Comparison of ENCODE assay signal across 1 cellular context in the genomic region with DNA sequence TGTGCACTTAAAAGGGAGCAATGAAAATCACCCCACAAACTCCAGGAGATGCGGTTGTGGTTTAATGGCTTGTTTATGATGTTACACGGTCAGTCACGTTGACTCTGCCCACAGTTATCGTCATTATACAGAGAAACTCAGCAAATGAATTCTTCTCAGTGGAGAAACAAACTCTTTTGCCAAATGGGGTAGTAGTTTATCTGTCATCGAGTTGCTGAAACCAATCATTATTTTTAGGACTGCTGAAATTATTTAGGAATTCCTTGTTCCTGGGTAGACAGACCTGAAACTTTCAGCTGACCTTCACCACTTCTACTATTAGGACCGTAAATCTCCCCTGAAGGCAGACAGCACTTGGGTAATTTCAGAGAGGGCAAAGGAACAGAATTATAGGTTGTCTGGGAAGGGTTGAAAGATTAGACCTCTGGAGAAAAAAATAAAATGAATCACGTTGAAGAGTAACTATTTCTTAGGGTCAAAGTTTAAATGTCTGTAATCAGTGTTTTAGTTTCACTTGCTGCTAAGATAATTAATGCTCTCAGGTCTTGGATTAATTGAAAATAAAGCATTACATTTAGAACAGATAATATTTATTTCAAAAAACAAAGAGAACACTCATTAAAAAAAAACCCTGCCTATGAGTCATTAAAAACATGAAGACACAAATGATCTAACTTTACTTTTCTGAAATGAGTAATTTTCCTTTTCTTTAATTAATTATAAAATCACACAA.
TF ChIP-seq lines count a peak whose summit lies in the region.

No MANE protein-coding gene starts in this region.

TF ChIP-seq in GM23338, 12 proteins besides CTCF, POLR2A, EP300 and RAD21 (continued from another document):
- TF ChIP-seq, protein P1, sequence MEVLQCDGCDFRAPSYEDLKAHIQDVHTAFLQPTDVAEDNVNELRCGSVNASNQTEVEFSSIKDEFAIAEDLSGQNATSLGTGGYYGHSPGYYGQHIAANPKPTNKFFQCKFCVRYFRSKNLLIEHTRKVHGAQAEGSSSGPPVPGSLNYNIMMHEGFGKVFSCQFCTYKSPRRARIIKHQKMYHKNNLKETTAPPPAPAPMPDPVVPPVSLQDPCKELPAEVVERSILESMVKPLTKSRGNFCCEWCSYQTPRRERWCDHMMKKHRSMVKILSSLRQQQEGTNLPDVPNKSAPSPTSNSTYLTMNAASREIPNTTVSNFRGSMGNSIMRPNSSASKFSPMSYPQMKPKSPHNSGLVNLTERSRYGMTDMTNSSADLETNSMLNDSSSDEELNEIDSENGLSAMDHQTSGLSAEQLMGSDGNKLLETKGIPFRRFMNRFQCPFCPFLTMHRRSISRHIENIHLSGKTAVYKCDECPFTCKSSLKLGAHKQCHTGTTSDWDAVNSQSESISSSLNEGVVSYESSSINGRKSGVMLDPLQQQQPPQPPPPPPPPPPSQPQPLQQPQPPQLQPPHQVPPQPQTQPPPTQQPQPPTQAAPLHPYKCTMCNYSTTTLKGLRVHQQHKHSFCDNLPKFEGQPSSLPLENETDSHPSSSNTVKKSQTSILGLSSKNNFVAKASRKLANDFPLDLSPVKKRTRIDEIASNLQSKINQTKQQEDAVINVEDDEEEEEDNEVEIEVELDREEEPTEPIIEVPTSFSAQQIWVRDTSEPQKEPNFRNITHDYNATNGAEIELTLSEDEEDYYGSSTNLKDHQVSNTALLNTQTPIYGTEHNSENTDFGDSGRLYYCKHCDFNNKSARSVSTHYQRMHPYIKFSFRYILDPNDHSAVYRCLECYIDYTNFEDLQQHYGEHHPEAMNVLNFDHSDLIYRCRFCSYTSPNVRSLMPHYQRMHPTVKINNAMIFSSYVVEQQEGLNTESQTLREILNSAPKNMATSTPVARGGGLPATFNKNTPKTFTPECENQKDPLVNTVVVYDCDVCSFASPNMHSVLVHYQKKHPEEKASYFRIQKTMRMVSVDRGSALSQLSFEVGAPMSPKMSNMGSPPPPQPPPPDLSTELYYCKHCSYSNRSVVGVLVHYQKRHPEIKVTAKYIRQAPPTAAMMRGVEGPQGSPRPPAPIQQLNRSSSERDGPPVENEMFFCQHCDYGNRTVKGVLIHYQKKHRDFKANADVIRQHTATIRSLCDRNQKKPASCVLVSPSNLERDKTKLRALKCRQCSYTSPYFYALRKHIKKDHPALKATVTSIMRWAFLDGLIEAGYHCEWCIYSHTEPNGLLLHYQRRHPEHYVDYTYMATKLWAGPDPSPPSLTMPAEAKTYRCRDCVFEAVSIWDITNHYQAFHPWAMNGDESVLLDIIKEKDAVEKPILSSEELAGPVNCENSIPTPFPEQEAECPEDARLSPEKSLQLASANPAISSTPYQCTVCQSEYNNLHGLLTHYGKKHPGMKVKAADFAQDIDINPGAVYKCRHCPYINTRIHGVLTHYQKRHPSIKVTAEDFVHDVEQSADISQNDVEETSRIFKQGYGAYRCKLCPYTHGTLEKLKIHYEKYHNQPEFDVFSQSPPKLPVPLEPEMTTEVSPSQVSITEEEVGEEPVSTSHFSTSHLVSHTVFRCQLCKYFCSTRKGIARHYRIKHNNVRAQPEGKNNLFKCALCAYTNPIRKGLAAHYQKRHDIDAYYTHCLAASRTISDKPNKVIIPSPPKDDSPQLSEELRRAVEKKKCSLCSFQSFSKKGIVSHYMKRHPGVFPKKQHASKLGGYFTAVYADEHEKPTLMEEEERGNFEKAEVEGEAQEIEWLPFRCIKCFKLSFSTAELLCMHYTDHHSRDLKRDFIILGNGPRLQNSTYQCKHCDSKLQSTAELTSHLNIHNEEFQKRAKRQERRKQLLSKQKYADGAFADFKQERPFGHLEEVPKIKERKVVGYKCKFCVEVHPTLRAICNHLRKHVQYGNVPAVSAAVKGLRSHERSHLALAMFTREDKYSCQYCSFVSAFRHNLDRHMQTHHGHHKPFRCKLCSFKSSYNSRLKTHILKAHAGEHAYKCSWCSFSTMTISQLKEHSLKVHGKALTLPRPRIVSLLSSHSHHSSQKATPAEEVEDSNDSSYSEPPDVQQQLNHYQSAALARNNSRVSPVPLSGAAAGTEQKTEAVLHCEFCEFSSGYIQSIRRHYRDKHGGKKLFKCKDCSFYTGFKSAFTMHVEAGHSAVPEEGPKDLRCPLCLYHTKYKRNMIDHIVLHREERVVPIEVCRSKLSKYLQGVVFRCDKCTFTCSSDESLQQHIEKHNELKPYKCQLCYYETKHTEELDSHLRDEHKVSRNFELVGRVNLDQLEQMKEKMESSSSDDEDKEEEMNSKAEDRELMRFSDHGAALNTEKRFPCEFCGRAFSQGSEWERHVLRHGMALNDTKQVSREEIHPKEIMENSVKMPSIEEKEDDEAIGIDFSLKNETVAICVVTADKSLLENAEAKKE (CRISPR knock-in tag; IDR thresholded peaks at IDR 0.05): no peak
- TF ChIP-seq STAT1 (IDR thresholded peaks at IDR 0.05; ENCODE audit: unreplicated experiment) (no peak), CREB1 (CRISPR knock-in tag; IDR thresholded peaks at IDR 0.05; ENCODE audit: low read depth) (no peak), EZH2phosphoT487 (IDR thresholded peaks at IDR 0.05; ENCODE audit: unreplicated experiment) (no peak)
- TF ChIP-seq, protein P2, sequence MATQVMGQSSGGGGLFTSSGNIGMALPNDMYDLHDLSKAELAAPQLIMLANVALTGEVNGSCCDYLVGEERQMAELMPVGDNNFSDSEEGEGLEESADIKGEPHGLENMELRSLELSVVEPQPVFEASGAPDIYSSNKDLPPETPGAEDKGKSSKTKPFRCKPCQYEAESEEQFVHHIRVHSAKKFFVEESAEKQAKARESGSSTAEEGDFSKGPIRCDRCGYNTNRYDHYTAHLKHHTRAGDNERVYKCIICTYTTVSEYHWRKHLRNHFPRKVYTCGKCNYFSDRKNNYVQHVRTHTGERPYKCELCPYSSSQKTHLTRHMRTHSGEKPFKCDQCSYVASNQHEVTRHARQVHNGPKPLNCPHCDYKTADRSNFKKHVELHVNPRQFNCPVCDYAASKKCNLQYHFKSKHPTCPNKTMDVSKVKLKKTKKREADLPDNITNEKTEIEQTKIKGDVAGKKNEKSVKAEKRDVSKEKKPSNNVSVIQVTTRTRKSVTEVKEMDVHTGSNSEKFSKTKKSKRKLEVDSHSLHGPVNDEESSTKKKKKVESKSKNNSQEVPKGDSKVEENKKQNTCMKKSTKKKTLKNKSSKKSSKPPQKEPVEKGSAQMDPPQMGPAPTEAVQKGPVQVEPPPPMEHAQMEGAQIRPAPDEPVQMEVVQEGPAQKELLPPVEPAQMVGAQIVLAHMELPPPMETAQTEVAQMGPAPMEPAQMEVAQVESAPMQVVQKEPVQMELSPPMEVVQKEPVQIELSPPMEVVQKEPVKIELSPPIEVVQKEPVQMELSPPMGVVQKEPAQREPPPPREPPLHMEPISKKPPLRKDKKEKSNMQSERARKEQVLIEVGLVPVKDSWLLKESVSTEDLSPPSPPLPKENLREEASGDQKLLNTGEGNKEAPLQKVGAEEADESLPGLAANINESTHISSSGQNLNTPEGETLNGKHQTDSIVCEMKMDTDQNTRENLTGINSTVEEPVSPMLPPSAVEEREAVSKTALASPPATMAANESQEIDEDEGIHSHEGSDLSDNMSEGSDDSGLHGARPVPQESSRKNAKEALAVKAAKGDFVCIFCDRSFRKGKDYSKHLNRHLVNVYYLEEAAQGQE (IDR thresholded peaks at IDR 0.05; ENCODE audit: unreplicated experiment): no peak
TF ChIP-seq in GM23338: peak in this region for 0.
